ENCODE assay signal across 8 cellular contexts in genomic region chr14:49497725-49498348, GRCh38.
DNase-seq lines count a peak whose midpoint lies in the region; ATAC-seq and TF ChIP-seq lines count a peak whose summit lies in the region.

No MANE protein-coding gene starts in this region.

- POLR2A ChIA-PET in PC-3 (lab: Charles Lee; ENCODE audit: unreplicated experiment), result no interaction called here

- no peak overlapping the region for H3K4me3 Mint-ChIP-seq in stimulated activated memory B cell treated with anti-CD40 and anti-IgM and Interleukin-4, amounts not matched to agents 10 μg/mL and 1 μg/mL and 100 μg/mL, for 72 hours

- no peak overlapping the region for H3K9ac ChIP-seq in PC-3 (ENCODE audit: low read length)

- H3K27ac Mint-ChIP-seq in stimulated activated memory B cell treated with anti-CD40 and anti-IgM and Interleukin-4, amounts not matched to agents 10 μg/mL and 1 μg/mL and 100 μg/mL, for 72 hours, result no peak overlapping the region

- peaks cover 46% of the 10 kb centered on the region for H3K27me3 Mint-ChIP-seq in stimulated activated memory B cell treated with anti-CD40 and anti-IgM and Interleukin-4, amounts not matched to agents 10 μg/mL and 1 μg/mL and 100 μg/mL, for 72 hours

- ATAC-seq in PC-3 (peak; percentile 86), lower lobe of right lung (peak; percentile 80 to 81)
- ATAC-seq in stimulated activated memory B cell treated with anti-CD40 and anti-IgM and Interleukin-4, amounts not matched to agents 10 μg/mL and 1 μg/mL and 100 μg/mL, for 72 hours, result no peak

- H3K79me2 ChIP-seq in PC-3 (ENCODE audit: low read length), result no peaks in the 10 kb centered on the region

- no peaks in the 10 kb centered on the region for H3K36me3 Mint-ChIP-seq in stimulated activated memory B cell treated with anti-CD40 and anti-IgM and Interleukin-4, amounts not matched to agents 10 μg/mL and 1 μg/mL and 100 μg/mL, for 72 hours

- no peak overlapping the region for H2AFZ ChIP-seq in PC-3 (ENCODE audit: low read length)

- H3K36me3 ChIP-seq in PC-3 (ENCODE audit: low read depth, low read length) (no peaks in the 10 kb centered on the region), lower lobe of right lung (no peaks in the 10 kb centered on the region)

- H3K4me1 ChIP-seq in PC-3 (ENCODE audit: insufficient read depth, low read length), result no peaks in the 10 kb centered on the region
- no peaks in the 10 kb centered on the region for H3K4me1 ChIP-seq in lower lobe of right lung

- TF ChIP-seq CTCF in 22Rv1 (IDR thresholded peaks at IDR 0.05) (peak; percentile 91), LNCAP (IDR thresholded peaks at IDR 0.05) (peak; percentile 93), PC-3 (conservative IDR thresholded peaks at IDR 0.05; ENCODE audit: low read depth, low read length) (peak; percentile 98), lower lobe of right lung (IDR thresholded peaks at IDR 0.05) (peak; percentile 84)

- DNase-seq in GM04504 (ENCODE audit: low read depth) (peak; percentile 28), HCEC 1CT (peak; percentile 48), PC-3 (peak; percentile 95), cerebellar cortex (ENCODE audit: low spot score) (peak; percentile 60), lower lobe of right lung (no peak)

- H3F3A ChIP-seq in PC-3 (ENCODE audit: low read length, unreplicated experiment), result no peaks in the 10 kb centered on the region

- no peak overlapping the region for H3K4me2 ChIP-seq in PC-3 (ENCODE audit: low read length)

- no peaks in the 10 kb centered on the region for H3K9me2 ChIP-seq in PC-3 (replicated peaks; ENCODE audit: low read length)

- no peaks in the 10 kb centered on the region for H4K20me1 ChIP-seq in PC-3 (ENCODE audit: low read length)

- CTCF ChIA-PET in PC-3 (lab: Charles Lee), result interaction anchor here (0.6 to 2.6 kb wide), 4 partner anchors 37 to 154 kb away, joined by 3 to 72 read pairs (median 12); no protein-coding TSS in a partner anchor

- H3K9me3 ChIP-seq in PC-3 (ENCODE audit: low read length), result no peaks in the 10 kb centered on the region
- no peaks in the 10 kb centered on the region for H3K9me3 ChIP-seq in lower lobe of right lung

- BruUV-seq in PC-3 (replicated peaks; lab: Mats Ljungman, UMichigan), result no TSS peak

- H3K27me3 ChIP-seq in PC-3 (ENCODE audit: low read length) (no peaks in the 10 kb centered on the region), lower lobe of right lung (ENCODE audit: low read depth) (no peaks in the 10 kb centered on the region)

- intact Hi-C loops in PC-3 (cut with micrococcal nuclease), result loop anchor here (1.0 to 2.0 kb wide), 2 partner anchors 36 to 53 kb away; no protein-coding TSS in a partner anchor
- intact Hi-C loops in lower lobe of right lung (cut with DNase I), result no loop called here

- H3K4me1 Mint-ChIP-seq in stimulated activated memory B cell treated with anti-CD40 and anti-IgM and Interleukin-4, amounts not matched to agents 10 μg/mL and 1 μg/mL and 100 μg/mL, for 72 hours, result peaks cover 6% of the 10 kb centered on the region

- H3K9me3 Mint-ChIP-seq in stimulated activated memory B cell treated with anti-CD40 and anti-IgM and Interleukin-4, amounts not matched to agents 10 μg/mL and 1 μg/mL and 100 μg/mL, for 72 hours, result no peaks in the 10 kb centered on the region

- H3K27ac ChIP-seq in 22Rv1, result no peak overlapping the region
- H3K27ac ChIP-seq in PC-3 (ENCODE audit: low read length), result no peak overlapping the region
- no peak overlapping the region for H3K27ac ChIP-seq in lower lobe of right lung

- H3K4me3 ChIP-seq in PC-3 (ENCODE audit: low read length), result no peak overlapping the region
- no peak overlapping the region for H3K4me3 ChIP-seq in lower lobe of right lung
